In genomic region chr1:192544983-192545393, GRCh38 we compare ENCODE assay signal across 9 cellular contexts. TPM values are rescaled to one million over a fixed set of nuclear protein-coding genes. Genes with fewer than 3 reads are reported as not detected.
A peak's percentile ranks its signal among the peaks of the same experiment; 100 is the strongest.
DNase-seq lines count a peak whose midpoint lies in the region; ATAC-seq, FAIRE-seq and TF ChIP-seq lines count a peak whose summit lies in the region.
"Had no signal": no experiment of that assay in that cellular context is flagged by ENCODE, and none has a peak within 500 bp of the region (broad histone marks: within the 10 kb centered on the region; RNA-seq: fewer than 3 reads in every experiment).

No MANE protein-coding gene starts in this region.

- peak overlapping the region; percentile 6 to 60; a peak in 4 of 6 replicates for H3K27ac ChIP-seq in A549
- no peak overlapping the region for H3K27ac ChIP-seq in uterus

- intact Hi-C loops in activated CD4-positive, alpha-beta memory T cell treated with anti-CD3 and anti-CD28 coated beads for 36 hours (cut with micrococcal nuclease) = loop anchor here (1.0 kb wide), 4 partner anchors 14 to 56 kb away; partner anchors contain the start of gene RGS1
- intact Hi-C loops in uterus (cut with DNase I; ENCODE audit: low total_unique reads) = no loop called here

- TF ChIP-seq CTCF in A549 (IDR thresholded peaks at IDR 0.05) (no peak), uterus (IDR thresholded peaks at IDR 0.05) (no peak)

- peaks cover 57% of the 10 kb centered on the region for H3K4me1 Mint-ChIP-seq in activated CD4-positive, alpha-beta memory T cell treated with anti-CD3 and anti-CD28 coated beads for 36 hours (ENCODE audit: low read depth)

- ATAC-seq in A549 = peak in 1 of 2 experiments; percentile 61; a peak in 2 of 6 replicates
- ATAC-seq in HG03139 (IDR thresholded peaks at IDR 0.05; ENCODE audit: unreplicated experiment) = peak; percentile 44

- peak overlapping the region; percentile 57 for H3K4me2 ChIP-seq in A549

- H3K4me3 Mint-ChIP-seq in activated CD4-positive, alpha-beta memory T cell treated with anti-CD3 and anti-CD28 coated beads for 36 hours = peak overlapping the region; percentile 29

- CTCF ChIA-PET in A549 (lab: Yijun Ruan, JAX) = interaction anchor here (1.0 to 1.1 kb wide), 2 partner anchors 10 to 67 kb away, joined by 3 read pairs; no protein-coding TSS in a partner anchor
- CTCF ChIA-PET in activated CD4-positive, alpha-beta memory T cell treated with anti-CD3 and anti-CD28 coated beads for 36 hours (lab: Charles Lee) = interaction anchor here (0.7 to 2.9 kb wide), 6 partner anchors 28 to 92 kb away, joined by 3 to 9 read pairs (median 4); no protein-coding TSS in a partner anchor

- H3K27me3 ChIP-seq in uterus = no peaks in the 10 kb centered on the region

- POLR2A ChIA-PET in A549 (lab: Yijun Ruan, JAX) = no interaction called here
- POLR2A ChIA-PET in activated CD4-positive, alpha-beta memory T cell treated with anti-CD3 and anti-CD28 coated beads for 36 hours (lab: Charles Lee) = interaction anchor here (0.7 to 3.0 kb wide), 5 partner anchors 9 to 95 kb away, joined by 3 to 18 read pairs (median 6); no protein-coding TSS in a partner anchor

- H3K36me3 Mint-ChIP-seq in activated CD4-positive, alpha-beta memory T cell treated with anti-CD3 and anti-CD28 coated beads for 36 hours = no peaks in the 10 kb centered on the region

- WGBS in A549 (ENCODE audit: missing lambda C conversion rate) = 14% methylated on average over 5 of the region's 5 CpGs

- FAIRE-seq in A549 (lab: Jason Lieb, UNC) (no peak), GM19239 (lab: Jason Lieb, UNC) (peak; percentile 97)
- FAIRE-seq: colon had no signal

- no peak for TF ChIP-seq POLR2A in A549 (IDR thresholded peaks at IDR 0.05; ENCODE audit: low read length)
- no peak for TF ChIP-seq POLR2A in uterus (IDR thresholded peaks at IDR 0.05)

- no peaks in the 10 kb centered on the region for H3K27me3 Mint-ChIP-seq in activated CD4-positive, alpha-beta memory T cell treated with anti-CD3 and anti-CD28 coated beads for 36 hours

- peak overlapping the region; percentile 67 for H3K27ac Mint-ChIP-seq in activated CD4-positive, alpha-beta memory T cell treated with anti-CD3 and anti-CD28 coated beads for 36 hours

- H3K4me1 ChIP-seq in A549 = peaks cover 15% of the 10 kb centered on the region; the same call in 2 of the 3 replicates
- peaks cover 0 to 5% of the 10 kb centered on the region in 2 donors for H3K4me1 ChIP-seq in uterus

- no peaks in the 10 kb centered on the region for H3K36me3 ChIP-seq in uterus

- TF ChIP-seq EP300 in A549 (IDR thresholded peaks at IDR 0.05) = no peak

- peak in 1 of 2 experiments; percentile 13 for DNase-seq in A549 (ENCODE audit: low read depth in 1 of 2, low spot score in 1 of 2)
- no peak for DNase-seq in GM19239 (ENCODE audit: insufficient read length, low spot score)
- DNase-seq in activated CD4-positive, alpha-beta memory T cell treated with anti-CD3 and anti-CD28 coated beads for 36 hours = peak; percentile 33
- DNase-seq in myocyte (ENCODE audit: low read depth) = peak; percentile 50
- DNase-seq in mesenteric fat pad (ENCODE audit: low spot score) = no peak
- no peak for DNase-seq in NCI-H187 treated with DMSO at 0.1 percent for 48 hours (lab: John Stamatoyannopoulos, UW)
- DNase-seq in uterus = no peak

- H3K9me3 Mint-ChIP-seq in activated CD4-positive, alpha-beta memory T cell treated with anti-CD3 and anti-CD28 coated beads for 36 hours = no peaks in the 10 kb centered on the region

- no peak for TF ChIP-seq RAD21 in A549 (conservative IDR thresholded peaks at IDR 0.05 in 1 of 2, IDR thresholded peaks at IDR 0.05 in 1 of 2)

- H3K9me3 ChIP-seq in A549 = no peaks in the 10 kb centered on the region
- H3K9me3 ChIP-seq in uterus = no peaks in the 10 kb centered on the region

- H3K4me3 ChIP-seq in A549 (no peak overlapping the region), uterus (no peak overlapping the region)

TF ChIP-seq in A549, 52 proteins besides CTCF, POLR2A, EP300 and RAD21:
- TF ChIP-seq MAX (IDR thresholded peaks at IDR 0.05) (peak; percentile 32; the same call in 1 of the 2 replicates), HOXB5 (CRISPR knock-in tag; IDR thresholded peaks at IDR 0.05) (no peak), MAFK (IDR thresholded peaks at IDR 0.05; ENCODE audit: partially characterized antibody) (peak; percentile 68)
TF ChIP-seq in A549: peak in this region for 2.

RNA-seq across cellular contexts. Expression of gene RGS1, which starts 30.6 kb away (rescaled TPM):
- polyA plus RNA-seq in A549 (2011; rRNA removed) = not detected in 2 replicates
- polyA plus RNA-seq in A549 (2012; cell fraction: cytosol; rRNA removed) = not detected in 2 replicates
- polyA plus RNA-seq in A549 (2012; cell fraction: nucleus; rRNA removed) = not detected in 2 replicates
- not detected in 3 replicates for polyA plus RNA-seq in A549 (2017; fragmentation: RNase III; extraction: RNeasy Plus Mini Kit Qiagen cat#74134 plus additional on column Dnase treatment)
- polyA minus RNA-seq in A549 (2011; rRNA and poly(A)+ RNA removed) = not detected in 2 replicates
- total RNA-seq in activated CD4-positive, alpha-beta memory T cell treated with anti-CD3 and anti-CD28 coated beads for 36 hours = 10 to 100 TPM; 23.5 to 27.1 TPM
- 0.43 TPM in 1 of 2 replicates, not detected in the other for total RNA-seq in myocyte
- 0.04 TPM for polyA plus RNA-seq in myocyte (2012)
- 35.9 TPM for total RNA-seq in mesenteric fat pad
- total RNA-seq in uterus = 10 to 100 TPM; 10.7 to 31.5 (median 23.7) TPM

Comparison
In these comparisons a context has a peak if more than half of its experiments do, and no peak if none do; other contexts are left out.
1. DNase-seq: peak in activated CD4-positive, alpha-beta memory T cell treated with anti-CD3 and anti-CD28 coated beads for 36 hours (single experiment) and myocyte (single experiment); none in GM19239 (single experiment), mesenteric fat pad (single experiment), NCI-H187 treated with DMSO at 0.1 percent for 48 hours (single experiment) and uterus (0 of 2).
2. H3K27ac ChIP-seq: peak in A549 (2 of 2); none in uterus (0 of 2).